In genomic region chr7:23333671-23334246, GRCh38 we compare ENCODE assay signal across 11 cellular contexts. TPM values are rescaled to one million over a fixed set of nuclear protein-coding genes. Genes with fewer than 3 reads are reported as not detected.
DNase-seq lines count a peak whose midpoint lies in the region; ATAC-seq, FAIRE-seq and TF ChIP-seq lines count a peak whose summit lies in the region.
"Had no signal": no experiment of that assay in that cellular context is flagged by ENCODE, and none has a peak within 500 bp of the region (broad histone marks: within the 10 kb centered on the region; RNA-seq: fewer than 3 reads in every experiment).

No MANE protein-coding gene starts in this region.

- TF ChIP-seq CTCF in HEK293 (tag by site-specific recombination; IDR thresholded peaks at IDR 0.05) (no peak), astrocyte (IDR thresholded peaks at IDR 0.05; ENCODE audit: insufficient read depth, low read depth, low read length) (no peak), left ventricle myocardium inferior (IDR thresholded peaks at IDR 0.05; ENCODE audit: borderline replicate concordance) (no peak)
- TF ChIP-seq CTCF in CD4-positive, alpha-beta T cell (IDR thresholded peaks at IDR 0.05): no peak

- no peak overlapping the region for H4K8ac ChIP-seq in mesendoderm (ENCODE audit: low read depth, low read length)

- no peaks in the 10 kb centered on the region for H3K27me3 ChIP-seq in astrocyte (ENCODE audit: insufficient read depth, low read length)
- H3K27me3 ChIP-seq in left ventricle myocardium inferior (ENCODE audit: low read depth): no peaks in the 10 kb centered on the region
- peaks cover 4% of the 10 kb centered on the region for H3K27me3 ChIP-seq in CD4-positive, alpha-beta T cell (ENCODE audit: control insufficient read depth, insufficient read depth, low read length)
- no peaks in the 10 kb centered on the region for H3K27me3 ChIP-seq in mesendoderm (ENCODE audit: insufficient read depth, low read length, poor library complexity)

- intact Hi-C loops in left ventricle myocardium inferior (cut with micrococcal nuclease): no loop called here
- intact Hi-C loops in CD4-positive, alpha-beta T cell (cut with DNase I, micrococcal nuclease): no loop called here

- H3K36me3 ChIP-seq in HEK293 (ENCODE audit: control insufficient read depth in 2 of 2, insufficient read depth in 1 of 2, low read length in 2 of 2): peaks cover 33 to 53% of the 10 kb centered on the region in 2 experiments
- peaks cover 23% of the 10 kb centered on the region for H3K36me3 ChIP-seq in astrocyte (ENCODE audit: insufficient read depth, low read length)
- no peaks in the 10 kb centered on the region for H3K36me3 ChIP-seq in left ventricle myocardium inferior
- peaks cover 5% of the 10 kb centered on the region for H3K36me3 ChIP-seq in mesendoderm (ENCODE audit: control insufficient read depth, insufficient read depth, low read length)

- H3K56ac ChIP-seq in mesendoderm (ENCODE audit: low read length): no peak overlapping the region

- H3K27ac Mint-ChIP-seq in astrocyte (ENCODE audit: unreplicated experiment): peak overlapping the region; percentile 93
- no peak overlapping the region for H3K27ac Mint-ChIP-seq in CD4-positive, alpha-beta T cell
- H3K27ac Mint-ChIP-seq: activated B cell treated with CpG ODN at 0.5 μM for 24 hours; activated naive CD8-positive, alpha-beta T cell treated with anti-CD3 and anti-CD28 coated beads, Interleukin-2, amount 50 U/mL, for 24 hours had no signal

- ATAC-seq in CD4-positive, alpha-beta T cell (ENCODE audit: poor library complexity): no peak
- ATAC-seq: activated naive CD8-positive, alpha-beta T cell treated with anti-CD3 and anti-CD28 coated beads, Interleukin-2, amount 50 U/mL, for 24 hours had no signal

- H3K9me3 Mint-ChIP-seq in astrocyte (ENCODE audit: unreplicated experiment): no peaks in the 10 kb centered on the region
- H3K9me3 Mint-ChIP-seq in CD4-positive, alpha-beta T cell: no peaks in the 10 kb centered on the region
- H3K9me3 Mint-ChIP-seq: activated B cell treated with CpG ODN at 0.5 μM for 24 hours; activated naive CD8-positive, alpha-beta T cell treated with anti-CD3 and anti-CD28 coated beads, Interleukin-2, amount 50 U/mL, for 24 hours had no signal

- H2AFZ ChIP-seq in astrocyte (ENCODE audit: low read depth, low read length): no peak overlapping the region

- no peak overlapping the region for H3K4me3 Mint-ChIP-seq in astrocyte (ENCODE audit: unreplicated experiment)
- H3K4me3 Mint-ChIP-seq in CD4-positive, alpha-beta T cell: no peak overlapping the region
- H3K4me3 Mint-ChIP-seq: activated B cell treated with CpG ODN at 0.5 μM for 24 hours; activated naive CD8-positive, alpha-beta T cell treated with anti-CD3 and anti-CD28 coated beads, Interleukin-2, amount 50 U/mL, for 24 hours had no signal

- no peaks in the 10 kb centered on the region; the same call in 1 of the 2 replicates for H3K9me3 ChIP-seq in HEK293 (ENCODE audit: control insufficient read depth, insufficient read depth, low read depth, low read length)
- H3K9me3 ChIP-seq in astrocyte (ENCODE audit: insufficient read depth, low read depth, low read length): peaks cover 4% of the 10 kb centered on the region
- no peaks in the 10 kb centered on the region for H3K9me3 ChIP-seq in left ventricle myocardium inferior (replicated peaks)
- H3K9me3 ChIP-seq in CD4-positive, alpha-beta T cell (ENCODE audit: control insufficient read depth, low read length): no peaks in the 10 kb centered on the region

- H3K4me2 ChIP-seq in astrocyte (ENCODE audit: low read length) (peak overlapping the region; percentile 72), mesendoderm (ENCODE audit: low read length) (no peak overlapping the region)

- peak; percentile 99 for FAIRE-seq in astrocyte (lab: Jason Lieb, UNC)

- H3K4me3 ChIP-seq in HEK293 (ENCODE audit: low read depth, low read length) (no peak overlapping the region), astrocyte (ENCODE audit: insufficient read depth, low read depth, low read length) (no peak overlapping the region), left ventricle myocardium inferior (no peak overlapping the region), mesendoderm (ENCODE audit: low read length) (no peak overlapping the region)

- H3K79me1 ChIP-seq in mesendoderm (ENCODE audit: low read length): no peaks in the 10 kb centered on the region

- peaks cover 39% of the 10 kb centered on the region for H3K4me1 Mint-ChIP-seq in astrocyte (ENCODE audit: low read depth, unreplicated experiment)
- no peaks in the 10 kb centered on the region for H3K4me1 Mint-ChIP-seq in CD4-positive, alpha-beta T cell (ENCODE audit: low read depth)
- H3K4me1 Mint-ChIP-seq: activated naive CD8-positive, alpha-beta T cell treated with anti-CD3 and anti-CD28 coated beads, Interleukin-2, amount 50 U/mL, for 24 hours had no signal

- DNase-seq in astrocyte (ENCODE audit: low read depth): peak; percentile 95
- DNase-seq in left ventricle myocardium inferior: peak; percentile 19
- peak; percentile 98 for DNase-seq in stromal cell of bone marrow (ENCODE audit: low read depth)
- DNase-seq in activated effector memory CD4-positive, alpha-beta T cell treated with Interleukin-2 at 50 U/mL for 16 hours: no peak
- DNase-seq in CD4-positive, alpha-beta T cell: no peak
- DNase-seq in GOT3 (lab: John Stamatoyannopoulos, UW): no peak
- no peak for DNase-seq in mesendoderm
- DNase-seq: activated B cell treated with CpG ODN at 0.5 μM for 24 hours; activated naive CD8-positive, alpha-beta T cell treated with anti-CD3 and anti-CD28 coated beads, Interleukin-2, amount 50 U/mL, for 24 hours; NCI-H748 treated with DMSO at 0.1 percent for 48 hours had no signal

- no peak overlapping the region for H4K5ac ChIP-seq in mesendoderm (ENCODE audit: low read length)

- H3K23ac ChIP-seq in mesendoderm (ENCODE audit: low read length): no peak overlapping the region

- H2BK120ac ChIP-seq in mesendoderm (ENCODE audit: low read depth, low read length): no peak overlapping the region

- POLR2A ChIA-PET in HEK293 (lab: Yijun Ruan, JAX): interaction anchor here (0.6 to 1.4 kb wide), 5 partner anchors 14 to 197 kb away, joined by 3 to 7 read pairs (median 3); partner anchors contain the start of gene MALSU1
- POLR2A ChIA-PET in CD4-positive, alpha-beta T cell (lab: Charles Lee): interaction anchor here (1.5 kb wide), 1 partner anchor 24 kb away, joined by 3 read pairs; no protein-coding TSS in a partner anchor

- peaks cover 36% of the 10 kb centered on the region for H3K4me1 ChIP-seq in HEK293 (ENCODE audit: control insufficient read depth, insufficient read depth, low read length)
- peaks cover 33% of the 10 kb centered on the region for H3K4me1 ChIP-seq in astrocyte (ENCODE audit: insufficient read depth, low read length)
- peaks cover 32% of the 10 kb centered on the region for H3K4me1 ChIP-seq in left ventricle myocardium inferior
- H3K4me1 ChIP-seq in mesendoderm (ENCODE audit: control insufficient read depth, low read depth, low read length): no peaks in the 10 kb centered on the region

- H3K9ac ChIP-seq in astrocyte (ENCODE audit: low read length) (peak overlapping the region; percentile 57), mesendoderm (ENCODE audit: low read length) (no peak overlapping the region)

- H2AK5ac ChIP-seq in mesendoderm (ENCODE audit: low read length): no peak overlapping the region

- H3K79me2 ChIP-seq in astrocyte (ENCODE audit: insufficient read depth, low read length) (peaks cover 29% of the 10 kb centered on the region), mesendoderm (ENCODE audit: control insufficient read depth, insufficient read depth, low read length) (no peaks in the 10 kb centered on the region)

- no peaks in the 10 kb centered on the region for H4K20me1 ChIP-seq in astrocyte (ENCODE audit: insufficient read depth, low read length)

- no peaks in the 10 kb centered on the region for H3K27me3 Mint-ChIP-seq in astrocyte (ENCODE audit: low read depth, unreplicated experiment)
- peaks cover 9% of the 10 kb centered on the region for H3K27me3 Mint-ChIP-seq in CD4-positive, alpha-beta T cell
- H3K27me3 Mint-ChIP-seq: activated B cell treated with CpG ODN at 0.5 μM for 24 hours had no signal

- no peak overlapping the region for H2BK15ac ChIP-seq in mesendoderm (replicated peaks; ENCODE audit: low read depth)

- no peak overlapping the region for H3K4ac ChIP-seq in mesendoderm (ENCODE audit: low read depth, low read length)

- CTCF ChIA-PET in HEK293 (lab: Yijun Ruan, JAX): interaction anchor here (0.6 to 1.6 kb wide), 3 partner anchors 9 to 263 kb away, joined by 3 to 4 read pairs (median 3); partner anchors contain the start of gene CCDC126
- CTCF ChIA-PET in CD4-positive, alpha-beta T cell (lab: Charles Lee): no interaction called here

- no peak overlapping the region for H2BK5ac ChIP-seq in mesendoderm (ENCODE audit: low read length)

- peaks cover 34% of the 10 kb centered on the region for H3K36me3 Mint-ChIP-seq in astrocyte (ENCODE audit: low read depth, unreplicated experiment)
- H3K36me3 Mint-ChIP-seq in CD4-positive, alpha-beta T cell (ENCODE audit: low read depth): no peaks in the 10 kb centered on the region

- no peak overlapping the region for H3K18ac ChIP-seq in mesendoderm (ENCODE audit: low read length)

- no CpG with 5 or more reads among the region's 9 CpGs for WGBS in mesendoderm (ENCODE audit: extremely low coverage, insufficient coverage, low lambda C conversion rate)

- peak overlapping the region; percentile 64 for H3K27ac ChIP-seq in HEK293 (ENCODE audit: extremely low read depth, low read depth, low read length)
- H3K27ac ChIP-seq in astrocyte (ENCODE audit: low read depth, low read length): peak overlapping the region; percentile 86
- H3K27ac ChIP-seq in left ventricle myocardium inferior (replicated peaks): peak overlapping the region; percentile 74
- no peak overlapping the region for H3K27ac ChIP-seq in CD4-positive, alpha-beta T cell (ENCODE audit: low read depth, low read length)
- H3K27ac ChIP-seq in mesendoderm (ENCODE audit: low read depth, low read length): no peak overlapping the region

TF ChIP-seq in HEK293, 187 proteins besides CTCF, POLR2A, EP300 and RAD21 (continues in another document):
- TF ChIP-seq ZNF391 (tag by site-specific recombination; IDR thresholded peaks at IDR 0.05; ENCODE audit: borderline replicate concordance, low read depth): no peak
- TF ChIP-seq ZNF513 (tag by site-specific recombination; IDR thresholded peaks at IDR 0.05): no peak

RNA-seq across cellular contexts. Expression of gene MALSU1, which starts 34.6 kb away (rescaled TPM):
- total RNA-seq in astrocyte: 55.9 and 62.3 TPM in 2 replicates
- total RNA-seq in left ventricle myocardium inferior: 85.9 TPM
- 10 to 100 TPM; 50.5 to 50.9 TPM for total RNA-seq in CD4-positive, alpha-beta T cell
- 95.1 TPM for polyA plus RNA-seq in mesendoderm (2013, experiment 1 of 2)
- polyA plus RNA-seq in mesendoderm (2013, experiment 2 of 2): 93.0 TPM

Comparison
In these comparisons a context has a peak if more than half of its experiments do, and no peak if none do; other contexts are left out.
1. H3K27ac ChIP-seq: peak in HEK293 (single experiment), astrocyte (single experiment) and left ventricle myocardium inferior (single experiment); none in CD4-positive, alpha-beta T cell (single experiment) and mesendoderm (single experiment).
2. DNase-seq: peak in astrocyte (single experiment), left ventricle myocardium inferior (single experiment) and stromal cell of bone marrow (single experiment); none in activated effector memory CD4-positive, alpha-beta T cell treated with Interleukin-2 at 50 U/mL for 16 hours (single experiment), CD4-positive, alpha-beta T cell (0 of 10), GOT3 (single experiment) and mesendoderm (single experiment).